Comparison of ENCODE assay signal across 8 cellular contexts in the genomic region with DNA sequence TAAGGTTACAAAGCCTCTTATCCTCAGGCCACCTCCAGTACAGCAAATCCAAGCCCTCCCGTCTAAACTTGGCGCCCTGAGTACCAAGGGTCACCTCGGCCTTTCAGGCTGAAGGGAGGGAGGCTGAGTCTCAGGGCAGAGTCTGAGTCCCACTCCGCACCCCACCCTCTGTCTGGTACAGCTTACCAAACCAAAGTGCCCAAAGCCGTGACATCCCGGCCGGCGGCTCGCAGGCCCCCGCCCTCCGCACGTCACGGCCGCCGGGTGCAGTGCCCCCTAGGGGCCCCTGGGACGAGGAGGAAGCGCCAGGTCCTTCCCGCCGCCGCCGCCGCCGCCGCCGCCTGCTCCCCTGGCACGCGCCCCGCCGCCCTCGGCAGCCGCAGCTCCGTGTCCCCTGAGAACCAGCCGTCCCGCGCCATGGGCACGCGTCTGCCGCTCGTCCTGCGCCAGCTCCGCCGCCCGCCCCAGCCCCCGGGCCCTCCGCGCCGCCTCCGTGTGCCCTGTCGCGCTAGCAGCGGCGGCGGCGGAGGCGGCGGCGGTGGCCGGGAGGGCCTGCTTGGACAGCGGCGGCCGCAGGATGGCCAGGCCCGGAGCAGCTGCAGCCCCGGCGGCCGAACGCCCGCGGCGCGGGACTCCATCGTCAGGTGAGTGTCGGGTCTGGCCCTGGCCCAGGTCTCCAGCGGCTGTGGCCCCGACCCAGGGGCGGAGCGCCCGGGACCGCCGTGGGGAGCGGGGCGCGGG. TPM values are rescaled to one million over a fixed set of nuclear protein-coding genes. Genes with fewer than 3 reads are reported as not detected.
DNase-seq lines count a peak whose midpoint lies in the region; FAIRE-seq and TF ChIP-seq lines count a peak whose summit lies in the region.

Gene MTHFD1L (plus strand): TSS at position 297 of the 741 bp plus-strand sequence. CDS start 121 bp downstream, at position 418.

- H3K27me3 ChIP-seq in H9 (ENCODE audit: insufficient read depth, low read length) (no peaks in the 10 kb centered on the region), astrocyte (ENCODE audit: insufficient read depth, low read length) (no peaks in the 10 kb centered on the region), hepatocyte (no peaks in the 10 kb centered on the region)

- H2BK120ac ChIP-seq in H9 (ENCODE audit: low read depth, low read length, poor library complexity, severe bottlenecking) = peak within 1 kb of the TSS; percentile 53

- H3K9me3 ChIP-seq in H9 (ENCODE audit: control insufficient read depth, low read depth, low read length) = no peaks in the 10 kb centered on the region
- H3K9me3 ChIP-seq in astrocyte (ENCODE audit: insufficient read depth, low read depth, low read length) = no peaks in the 10 kb centered on the region
- no peaks in the 10 kb centered on the region for H3K9me3 ChIP-seq in hepatocyte (ENCODE audit: low read depth)

- peaks cover 10% of the 10 kb centered on the region in 2 experiments for H3K4me1 Mint-ChIP-seq in H9
- peaks cover 43% of the 10 kb centered on the region for H3K4me1 Mint-ChIP-seq in T-helper 2 cell treated with Interferon-gamma antibody and Interleukin-4, amounts not matched to agents 5 μg/mL and 100 μg/mL, for 36 hours (ENCODE audit: low read depth)
- peaks cover 11% of the 10 kb centered on the region for H3K4me1 Mint-ChIP-seq in astrocyte (ENCODE audit: low read depth, unreplicated experiment)

- no peaks in the 10 kb centered on the region for H3K9me2 ChIP-seq in hepatocyte (replicated peaks; ENCODE audit: insufficient read depth)

- H3K4me2 ChIP-seq in H9 (ENCODE audit: insufficient read depth, insufficient read length, low read length) (peak within 1 kb of the TSS; percentile 57), astrocyte (ENCODE audit: low read length) (peak within 1 kb of the TSS; percentile 98), hepatocyte (peak within 1 kb of the TSS; percentile 85)

- FAIRE-seq in astrocyte (lab: Jason Lieb, UNC) = no peak

- H3K27ac Mint-ChIP-seq in H9 (peak within 1 kb of the TSS in 2 of 3 experiments; percentile 98 to 99; a peak in 5 of 7 replicates), astrocyte (ENCODE audit: unreplicated experiment) (peak within 1 kb of the TSS; percentile 95)
- peak within 1 kb of the TSS; percentile 88 for H3K27ac Mint-ChIP-seq in T-helper 2 cell treated with Interferon-gamma antibody and Interleukin-4, amounts not matched to agents 5 μg/mL and 100 μg/mL, for 36 hours

- H2BK12ac ChIP-seq in H9 (ENCODE audit: insufficient read length, low read depth, low read length) = no peak within 1 kb of the TSS

- H3K27ac ChIP-seq in H9 (ENCODE audit: insufficient read length, low read depth, low read length) (no peak within 1 kb of the TSS), astrocyte (ENCODE audit: low read depth, low read length) (peak within 1 kb of the TSS; percentile 97), hepatocyte (peak within 1 kb of the TSS; percentile 94)

- no peak within 1 kb of the TSS for H4K91ac ChIP-seq in H9 (ENCODE audit: insufficient read length, low read depth, low read length)

- H3K36me3 ChIP-seq in astrocyte (ENCODE audit: insufficient read depth, low read length) = peaks cover 3% of the 10 kb centered on the region
- no peaks in the 10 kb centered on the region for H3K36me3 ChIP-seq in hepatocyte (replicated peaks; ENCODE audit: insufficient read depth, low read depth)

- no peak within 1 kb of the TSS for H4K5ac ChIP-seq in H9 (ENCODE audit: insufficient read length, low read depth, low read length)

- H3K9ac ChIP-seq in H9 (ENCODE audit: extremely low read depth, insufficient read length, low read length) = peak within 1 kb of the TSS; percentile 70
- peak within 1 kb of the TSS; percentile 99 for H3K9ac ChIP-seq in astrocyte (ENCODE audit: low read length)

- DNase-seq in GM12864 (ENCODE audit: low read depth) (peak; percentile 37), H9 (peak; percentile 84), M059J (ENCODE audit: low read depth) (peak; percentile 84), astrocyte (ENCODE audit: low read depth) (peak; percentile 77), hepatocyte (ENCODE audit: low spot score) (peak; percentile 93), retinal pigment epithelial cell (ENCODE audit: low read depth) (peak; percentile 83), NCI-H2107 (lab: John Stamatoyannopoulos, UW) (no peak)
- peak; percentile 80 for DNase-seq in T-helper 2 cell treated with Interferon-gamma antibody and Interleukin-4, amounts not matched to agents 5 μg/mL and 100 μg/mL, for 36 hours (ENCODE audit: low spot score)

- H3K27me3 Mint-ChIP-seq in H9 (ENCODE audit: low read depth) (peaks cover 8% of the 10 kb centered on the region), astrocyte (ENCODE audit: low read depth, unreplicated experiment) (no peaks in the 10 kb centered on the region)
- H3K27me3 Mint-ChIP-seq in T-helper 2 cell treated with Interferon-gamma antibody and Interleukin-4, amounts not matched to agents 5 μg/mL and 100 μg/mL, for 36 hours (ENCODE audit: low read depth) = peaks cover 20% of the 10 kb centered on the region

- peaks cover 3% of the 10 kb centered on the region for H3K79me1 ChIP-seq in H9 (ENCODE audit: insufficient read depth, low read depth, low read length, poor library complexity, severe bottlenecking)

- H3T11ph ChIP-seq in H9 (ENCODE audit: low read length) = no peak within 1 kb of the TSS

- no peak within 1 kb of the TSS for H4K8ac ChIP-seq in H9 (replicated peaks; ENCODE audit: insufficient read length, low read depth, low read length)

- H3K36me3 Mint-ChIP-seq in H9 (ENCODE audit: insufficient read depth in 1 of 3, low read depth in 3 of 3) (peaks cover 0 to 13% (median 2%) of the 10 kb centered on the region in 3 experiments; a peak in 6 of 7 replicates), astrocyte (ENCODE audit: low read depth, unreplicated experiment) (no peaks in the 10 kb centered on the region)
- peaks cover 7% of the 10 kb centered on the region for H3K36me3 Mint-ChIP-seq in T-helper 2 cell treated with Interferon-gamma antibody and Interleukin-4, amounts not matched to agents 5 μg/mL and 100 μg/mL, for 36 hours (ENCODE audit: low read depth)

- peak; percentile 47 for TF ChIP-seq CTCF in GM12864 (IDR thresholded peaks at IDR 0.05; ENCODE audit: low read depth, low read length, missing control alignments)
- peak; percentile 73 for TF ChIP-seq CTCF in H9 (conservative IDR thresholded peaks at IDR 0.05)
- peak; percentile 12 for TF ChIP-seq CTCF in astrocyte (IDR thresholded peaks at IDR 0.05; ENCODE audit: insufficient read depth, low read depth, low read length)
- peak; percentile 53 for TF ChIP-seq CTCF in hepatocyte (IDR thresholded peaks at IDR 0.05; ENCODE audit: poor library complexity)
- peak; percentile 43 for TF ChIP-seq CTCF in retinal pigment epithelial cell (conservative IDR thresholded peaks at IDR 0.05; ENCODE audit: low read depth, low read length)

- H2BK20ac ChIP-seq in H9 (ENCODE audit: low read depth, low read length, poor library complexity, severe bottlenecking) = no peak within 1 kb of the TSS

- H2BK15ac ChIP-seq in H9 (ENCODE audit: low read depth, low read length) = no peak within 1 kb of the TSS; the same call in 1 of the 2 replicates

- H2AK5ac ChIP-seq in H9 (ENCODE audit: insufficient read length, low read length) = no peak within 1 kb of the TSS

- H3K4ac ChIP-seq in H9 (ENCODE audit: low read depth, low read length) = no peak within 1 kb of the TSS; the same call in 1 of the 2 replicates

- H3K18ac ChIP-seq in H9 (ENCODE audit: insufficient read length, low read depth, low read length) = peak within 1 kb of the TSS; percentile 81

- peaks cover 22% of the 10 kb centered on the region; the same call in 1 of the 2 replicates for H3K79me2 ChIP-seq in H9 (ENCODE audit: insufficient read depth, low read length)
- H3K79me2 ChIP-seq in astrocyte (ENCODE audit: insufficient read depth, low read length) = peaks cover 41% of the 10 kb centered on the region
- H3K79me2 ChIP-seq in hepatocyte = peaks cover 37% of the 10 kb centered on the region

- H3K4me3 ChIP-seq in GM12864 (ENCODE audit: low read depth, low read length) (peak within 1 kb of the TSS; percentile 88), astrocyte (ENCODE audit: insufficient read depth, low read depth, low read length) (peak within 1 kb of the TSS; percentile 83), hepatocyte (peak within 1 kb of the TSS; percentile 72), retinal pigment epithelial cell (ENCODE audit: low read length) (peak within 1 kb of the TSS; percentile 79)

- H3K14ac ChIP-seq in H9 (ENCODE audit: insufficient read depth, low read length) = peak within 1 kb of the TSS; percentile 86

- no peak within 1 kb of the TSS for H3K23ac ChIP-seq in H9 (ENCODE audit: insufficient read length, low read depth, low read length)

- peaks cover 3% of the 10 kb centered on the region for H3K23me2 ChIP-seq in H9 (ENCODE audit: insufficient read length, low read depth, low read length, poor library complexity, severe bottlenecking)

- H4K20me1 ChIP-seq in H9 (ENCODE audit: control insufficient read depth, insufficient read depth, insufficient read length) = no peaks in the 10 kb centered on the region
- H4K20me1 ChIP-seq in astrocyte (ENCODE audit: insufficient read depth, low read length) = peaks cover 3% of the 10 kb centered on the region
- H4K20me1 ChIP-seq in hepatocyte (ENCODE audit: insufficient read depth, poor library complexity, severe bottlenecking) = no peaks in the 10 kb centered on the region

- no peak within 1 kb of the TSS for H2BK5ac ChIP-seq in H9 (ENCODE audit: insufficient read length, low read length)

- H2AFZ ChIP-seq in H9 (ENCODE audit: low read length) (no peak within 1 kb of the TSS), astrocyte (ENCODE audit: low read depth, low read length) (peak within 1 kb of the TSS; percentile 82), hepatocyte (peak within 1 kb of the TSS; percentile 67)

- H3K4me1 ChIP-seq in H9 (ENCODE audit: insufficient read depth, low read length) (no peaks in the 10 kb centered on the region), astrocyte (ENCODE audit: insufficient read depth, low read length) (peaks cover 11% of the 10 kb centered on the region), hepatocyte (ENCODE audit: insufficient read depth) (peaks cover 23% of the 10 kb centered on the region)

- peak within 1 kb of the TSS; percentile 86 to 95 for H3K4me3 Mint-ChIP-seq in H9
- peak within 1 kb of the TSS; percentile 96 for H3K4me3 Mint-ChIP-seq in T-helper 2 cell treated with Interferon-gamma antibody and Interleukin-4, amounts not matched to agents 5 μg/mL and 100 μg/mL, for 36 hours
- H3K4me3 Mint-ChIP-seq in astrocyte (ENCODE audit: unreplicated experiment) = peak within 1 kb of the TSS; percentile 97

- H3K56ac ChIP-seq in H9 (ENCODE audit: insufficient read length, low read depth, low read length) = no peak within 1 kb of the TSS

- no peaks in the 10 kb centered on the region for H3K9me3 Mint-ChIP-seq in H9
- H3K9me3 Mint-ChIP-seq in T-helper 2 cell treated with Interferon-gamma antibody and Interleukin-4, amounts not matched to agents 5 μg/mL and 100 μg/mL, for 36 hours = no peaks in the 10 kb centered on the region
- H3K9me3 Mint-ChIP-seq in astrocyte (ENCODE audit: unreplicated experiment) = no peaks in the 10 kb centered on the region

- WGBS in H9 (ENCODE audit: extremely low coverage, insufficient read length, low lambda C conversion rate) = no CpG with 5 or more reads among the region's 82 CpGs
- 3% methylated on average over 6 of the region's 82 CpGs for WGBS in hepatocyte (ENCODE audit: low lambda C conversion rate, missing lambda C conversion rate)

RNA-seq across cellular contexts. Expression of gene MTHFD1L, which starts in this region (rescaled TPM):
- total RNA-seq in H9 (2021) (85.2 and 90.2 TPM in 2 replicates), astrocyte (103 and 107 TPM in 2 replicates), hepatocyte (17.1 and 30.8 TPM in 2 replicates)
- 4.7 and 10.9 TPM in 2 replicates for total RNA-seq in M059J (2014; rRNA removed; shearing (Covaris generic))
- polyA plus RNA-seq in hepatocyte = 27.4 and 28.4 TPM in 2 replicates

Comparison
In these comparisons a context has a peak if more than half of its experiments do, and no peak if none do; other contexts are left out.
1. CTCF ChIP-seq: peak in every context shown above with its lines; median percentile 73 in H9; 53 in hepatocyte; 47 in GM12864; 43 in retinal pigment epithelial cell; 12 in astrocyte.